In genomic region chr5:96537386-96537785, GRCh38 we compare ENCODE assay signal across 1 cellular context.
TF ChIP-seq lines count a peak whose summit lies in the region.

No MANE protein-coding gene starts in this region.

TF ChIP-seq in IMR-90, 13 proteins besides CTCF, POLR2A, EP300 and RAD21 (continued from another document):
- TF ChIP-seq RFX5 (IDR thresholded peaks at IDR 0.05; ENCODE audit: low read depth, low read length): peak; percentile 59; the same call in 1 of the 2 replicates
- TF ChIP-seq BHLHE40 (IDR thresholded peaks at IDR 0.05; ENCODE audit: low read depth, low read length): no peak
- no peak for TF ChIP-seq MXI1 (IDR thresholded peaks at IDR 0.05; ENCODE audit: borderline replicate concordance, low read depth, low read length)
- TF ChIP-seq MAFK (IDR thresholded peaks at IDR 0.05; ENCODE audit: low read depth, low read length): peak; percentile 20; the same call in 1 of the 2 replicates
